ENCODE assay signal across 8 cellular contexts in genomic region chr1:156503672-156504055, GRCh38. TPM values are rescaled to one million over a fixed set of nuclear protein-coding genes. Genes with fewer than 3 reads are reported as not detected.
DNase-seq lines count a peak whose midpoint lies in the region; ATAC-seq and TF ChIP-seq lines count a peak whose summit lies in the region.

No MANE protein-coding gene starts in this region.

- ATAC-seq in GM18517 (IDR thresholded peaks at IDR 0.05; ENCODE audit: unreplicated experiment) = no peak
- ATAC-seq in GM18519 (IDR thresholded peaks at IDR 0.05; ENCODE audit: low FRiP score, unreplicated experiment) = no peak

- in situ Hi-C loops in G401 (cut with HindIII; ENCODE audit: low sequenced_read_pairs) = no loop called here

- H3K36me3 ChIP-seq in SK-N-MC (ENCODE audit: insufficient read depth, low read length) (no peaks in the 10 kb centered on the region), esophagus squamous epithelium (no peaks in the 10 kb centered on the region), rectal smooth muscle tissue (ENCODE audit: control insufficient read depth, insufficient read depth, low read length) (no peaks in the 10 kb centered on the region)

- TF ChIP-seq CTCF in esophagus squamous epithelium (IDR thresholded peaks at IDR 0.05) = no peak

- H3K4me3 ChIP-seq in SK-N-MC (no peak overlapping the region), esophagus squamous epithelium (peak overlapping the region in 1 of 4 donors; percentile 55), rectal smooth muscle tissue (ENCODE audit: low read length) (peak overlapping the region; percentile 52)

- H3K9ac ChIP-seq in SK-N-MC (ENCODE audit: insufficient read length) = no peak overlapping the region
- no peak overlapping the region for H3K9ac ChIP-seq in rectal smooth muscle tissue (ENCODE audit: low read length)

- intact Hi-C loops in esophagus squamous epithelium (cut with DNase I) = no loop called here

- peaks cover 46 to 72% (median 58%) of the 10 kb centered on the region in 3 donors for H3K4me1 ChIP-seq in esophagus squamous epithelium
- H3K4me1 ChIP-seq in rectal smooth muscle tissue (ENCODE audit: control insufficient read depth, insufficient read depth, low read length) = peaks cover 40% of the 10 kb centered on the region

- H3K9me3 ChIP-seq in SK-N-MC (ENCODE audit: low read depth, low read length) (no peaks in the 10 kb centered on the region), esophagus squamous epithelium (no peaks in the 10 kb centered on the region)

- 60 to 65% methylated on average over 2 of the region's 2 CpGs for WGBS in esophagus squamous epithelium, 2 donors

- DNase-seq in G401 (ENCODE audit: low spot score) = peak; percentile 30
- DNase-seq in SK-N-MC (ENCODE audit: low read depth, low spot score) = no peak
- no peak for DNase-seq in esophagus squamous epithelium (lab: John Stamatoyannopoulos, UW)
- DNase-seq in activated CD4-positive, CD25-positive, alpha-beta regulatory T cell (lab: John Stamatoyannopoulos, UW) = no peak
- no peak for DNase-seq in stimulated activated CD4-positive, alpha-beta T cell treated with anti-CD3 and anti-CD28 coated beads, Interleukin-4, amount 100 ng/mL, for 1 hour

- H3K27ac ChIP-seq in SK-N-MC = peak overlapping the region; percentile 97
- peak overlapping the region; percentile 99 to 100 (median 100) for H3K27ac ChIP-seq in esophagus squamous epithelium
- peak overlapping the region; percentile 100 for H3K27ac ChIP-seq in rectal smooth muscle tissue (ENCODE audit: low read depth, low read length)

- no peaks in the 10 kb centered on the region for H3K27me3 ChIP-seq in esophagus squamous epithelium
- H3K27me3 ChIP-seq in rectal smooth muscle tissue (ENCODE audit: control insufficient read depth, insufficient read depth, low read length) = no peaks in the 10 kb centered on the region

- TF ChIP-seq POLR2A in esophagus squamous epithelium (IDR thresholded peaks at IDR 0.05) = no peak

RNA-seq across cellular contexts. Expression of gene MEF2D, which starts 3.1 kb away (rescaled TPM):
- total RNA-seq in G401 (2014; rRNA removed; shearing (Covaris generic)) = 5.5 and 7.3 TPM in 2 replicates
- total RNA-seq in esophagus squamous epithelium = 10 to 100 TPM in 3 of 4 donors, 1 to 10 TPM in 1; 9.1 to 30.1 (median 12.1) TPM
